In genomic region chr9:119004618-119004990, GRCh38 we compare ENCODE assay signal across 11 cellular contexts.
DNase-seq lines count a peak whose midpoint lies in the region; ATAC-seq and TF ChIP-seq lines count a peak whose summit lies in the region.
"Had no signal": no experiment of that assay in that cellular context is flagged by ENCODE, and none has a peak within 500 bp of the region (broad histone marks: within the 10 kb centered on the region; RNA-seq: fewer than 3 reads in every experiment).

No MANE protein-coding gene starts in this region.

- peaks cover 0 to 3% (median 0%) of the 10 kb centered on the region in 3 donors for H3K4me1 Mint-ChIP-seq in T-cell

- H3K4me3 ChIP-seq in cardiac fibroblast (replicated peaks in 1 of 2; ENCODE audit: low read depth in 2 of 2, low read length in 2 of 2), result no peak overlapping the region
- no peak overlapping the region for H3K4me3 ChIP-seq in thoracic aorta

- CTCF ChIA-PET in T-cell (lab: Charles Lee), result no interaction called here

- POLR2A ChIA-PET in T-cell (lab: Charles Lee), result no interaction called here

- no peak for TF ChIP-seq CTCF in cardiac fibroblast (IDR thresholded peaks at IDR 0.05; ENCODE audit: low read depth, low read length)
- no peak for TF ChIP-seq CTCF in thoracic aorta (IDR thresholded peaks at IDR 0.05)
- no peak for TF ChIP-seq CTCF in GM13976 (IDR thresholded peaks at IDR 0.05; ENCODE audit: borderline replicate concordance, control extremely low read depth, extremely low read depth, insufficient read depth, missing control alignments)

- H3K36me3 ChIP-seq in thoracic aorta, result no peaks in the 10 kb centered on the region

- in situ Hi-C loops in GM13976 (cut with MboI; ENCODE audit: low sequenced_read_pairs, unreplicated experiment), result no loop called here

- no peak overlapping the region for H3K4me3 Mint-ChIP-seq in T-cell
- H3K4me3 Mint-ChIP-seq: activated CD8-positive, alpha-beta T cell treated with anti-CD3 and anti-CD28 coated beads for 36 hours had no signal

- DNase-seq in HT-29 (ENCODE audit: low spot score) (peak; percentile 6), cardiac fibroblast (ENCODE audit: low read depth in 2 of 2) (peak; percentile 19 to 42), kidney glomerular epithelial cell (lab: John Stamatoyannopoulos, UW) (peak; percentile 99), thoracic aorta (ENCODE audit: low spot score) (peak; percentile 90), T-cell (no peak), GM13976 (ENCODE audit: low spot score) (no peak)
- no peak for DNase-seq in activated CD4-positive, alpha-beta T cell treated with anti-CD3 and anti-CD28 coated beads, Interleukin-2, amount 50 U/mL, for 1 hour
- DNase-seq in activated effector memory CD4-positive, alpha-beta T cell treated with anti-CD3 and anti-CD28 coated beads, Interleukin-2, amount 50 U/mL, for 16 hours, result no peak
- DNase-seq: activated CD8-positive, alpha-beta T cell treated with anti-CD3 and anti-CD28 coated beads for 36 hours; dermis blood vessel endothelial cell; GF-D8 had no signal

- H3K9me3 Mint-ChIP-seq in T-cell, result peaks cover 3 to 11% (median 3%) of the 10 kb centered on the region in 3 donors

- ATAC-seq in thoracic aorta (ENCODE audit: insufficient number of reproducible peaks, low FRiP score, low read depth), result peak; percentile 98
- ATAC-seq in T-cell (replicated peaks in 1 of 4), result no peak
- ATAC-seq: activated CD8-positive, alpha-beta T cell treated with anti-CD3 and anti-CD28 coated beads for 36 hours had no signal

- H3K36me3 Mint-ChIP-seq in T-cell, result no peaks in the 10 kb centered on the region

- H3K27me3 Mint-ChIP-seq in T-cell, result no peaks in the 10 kb centered on the region
- H3K27me3 Mint-ChIP-seq: activated CD8-positive, alpha-beta T cell treated with anti-CD3 and anti-CD28 coated beads for 36 hours had no signal

- H3K27ac Mint-ChIP-seq in T-cell, result no peak overlapping the region
- H3K27ac Mint-ChIP-seq: activated CD8-positive, alpha-beta T cell treated with anti-CD3 and anti-CD28 coated beads for 36 hours had no signal

- no peaks in the 10 kb centered on the region for H3K9me3 ChIP-seq in thoracic aorta

- H3K4me1 ChIP-seq in thoracic aorta (ENCODE audit: control insufficient read depth in 1 of 2, low read depth in 2 of 2), result peaks cover 20 to 34% of the 10 kb centered on the region in 2 donors

- no peaks in the 10 kb centered on the region for H3K27me3 ChIP-seq in thoracic aorta (replicated peaks; ENCODE audit: insufficient read depth)

- H3K27ac ChIP-seq in thoracic aorta, result peak overlapping the region; percentile 83 to 90

Comparison
In these comparisons a context has a peak if more than half of its experiments do, and no peak if none do; other contexts are left out.
1. DNase-seq: peak in HT-29 (single experiment), cardiac fibroblast (2 of 2), kidney glomerular epithelial cell (single experiment) and thoracic aorta (single experiment); none in T-cell (0 of 34), activated CD4-positive, alpha-beta T cell treated with anti-CD3 and anti-CD28 coated beads, Interleukin-2, amount 50 U/mL, for 1 hour (single experiment), activated effector memory CD4-positive, alpha-beta T cell treated with anti-CD3 and anti-CD28 coated beads, Interleukin-2, amount 50 U/mL, for 16 hours (single experiment) and GM13976 (single experiment).